Comparison of ENCODE assay signal across 13 cellular contexts in genomic region chr1:155801149-155801548, GRCh38. TPM values are rescaled to one million over a fixed set of nuclear protein-coding genes. Genes with fewer than 3 reads are reported as not detected.
A peak's percentile ranks its signal among the peaks of the same experiment; 100 is the strongest.
DNase-seq lines count a peak whose midpoint lies in the region; ATAC-seq, FAIRE-seq and TF ChIP-seq lines count a peak whose summit lies in the region.
"Had no signal": no experiment of that assay in that cellular context is flagged by ENCODE, and none has a peak within 500 bp of the region (broad histone marks: within the 10 kb centered on the region; RNA-seq: fewer than 3 reads in every experiment).

No MANE protein-coding gene starts in this region.

- no peaks in the 10 kb centered on the region for H3K9me1 ChIP-seq in K562 (ENCODE audit: control insufficient read depth, insufficient read depth, low read length)

- H3K4me2 ChIP-seq in PC-3 (ENCODE audit: low read length) (no peak overlapping the region), K562 (ENCODE audit: insufficient read depth, low read length) (no peak overlapping the region), osteoblast (ENCODE audit: insufficient read depth, low read length) (no peak overlapping the region)

- peak overlapping the region in 1 of 9 donors; percentile 38 for H3K27ac Mint-ChIP-seq in naive thymus-derived CD4-positive, alpha-beta T cell
- H3K27ac Mint-ChIP-seq: type B pancreatic cell had no signal

- TF ChIP-seq CTCF in PC-3 (conservative IDR thresholded peaks at IDR 0.05; ENCODE audit: low read depth, low read length) = no peak
- TF ChIP-seq CTCF in K562 (IDR thresholded peaks at IDR 0.05 in 2 of 3, conservative IDR thresholded peaks at IDR 0.05 in 1 of 3; ENCODE audit: insufficient read depth in 2 of 3, low read depth in 1 of 3, low read length in 3 of 3) = no peak
- no peak for TF ChIP-seq CTCF in osteoblast (IDR thresholded peaks at IDR 0.05; ENCODE audit: extremely low read depth, low read depth, low read length)

- no peak for FAIRE-seq in K562 (lab: Jason Lieb, UNC)
- FAIRE-seq: small intestine had no signal

- H3K9me3 ChIP-seq in PC-3 (ENCODE audit: low read length) (no peaks in the 10 kb centered on the region), K562 (replicated peaks; ENCODE audit: control insufficient read depth, insufficient read depth, low read depth, low read length) (no peaks in the 10 kb centered on the region), osteoblast (ENCODE audit: low read depth, low read length) (no peaks in the 10 kb centered on the region)
- no peaks in the 10 kb centered on the region for H3K9me3 ChIP-seq in naive thymus-derived CD4-positive, alpha-beta T cell (ENCODE audit: control insufficient read depth in 2 of 3, low read length in 3 of 3)
- H3K9me3 ChIP-seq: heart right ventricle had no signal

- intact Hi-C loops in PC-3 (cut with micrococcal nuclease) (no loop called here), K562 (cut with micrococcal nuclease) (no loop called here)
- intact Hi-C loops in naive thymus-derived CD4-positive, alpha-beta T cell (cut with micrococcal nuclease) = no loop called here

- 0 out of 2 replicates have a peak overlapping the region, but pooled peaks have one; percentile 18 for H3K9ac ChIP-seq in PC-3 (ENCODE audit: low read length)
- no peak overlapping the region for H3K9ac ChIP-seq in K562 (ENCODE audit: insufficient read depth in 1 of 2, low read depth in 2 of 2, low read length in 2 of 2)

- H3K9me3 Mint-ChIP-seq in naive thymus-derived CD4-positive, alpha-beta T cell = no peaks in the 10 kb centered on the region
- H3K9me3 Mint-ChIP-seq: type B pancreatic cell had no signal

- H3K36me3 Mint-ChIP-seq in naive thymus-derived CD4-positive, alpha-beta T cell = peaks cover 12 to 44% (median 26%) of the 10 kb centered on the region in 5 donors

- TF ChIP-seq POLR2A in K562 (conservative IDR thresholded peaks at IDR 0.05) = no peak

- no peaks in the 10 kb centered on the region for H3K79me2 ChIP-seq in PC-3 (ENCODE audit: low read length)
- no peaks in the 10 kb centered on the region for H3K79me2 ChIP-seq in K562 (ENCODE audit: control insufficient read depth, insufficient read depth, low read length)
- H3K79me2 ChIP-seq in osteoblast (ENCODE audit: insufficient read depth, low read length) = peaks cover 2% of the 10 kb centered on the region

- H3K9me2 ChIP-seq in PC-3 (replicated peaks; ENCODE audit: low read length) = no peaks in the 10 kb centered on the region

- peak; percentile 36 for DNase-seq in NOMO-1 treated with DMSO at 0.1 percent for 48 hours (lab: John Stamatoyannopoulos, UW; ENCODE audit: unreplicated experiment)
- DNase-seq in NOMO-1 treated with dmso at 0.1 percent for 144 hours (lab: John Stamatoyannopoulos, UW; ENCODE audit: unreplicated experiment) = no peak
- DNase-seq in PC-3 = peak; percentile 53
- DNase-seq in K562 (ENCODE audit: extremely low read depth in 1 of 4, low spot score in 3 of 4) = no peak
- DNase-seq in osteoblast (ENCODE audit: insufficient read length, low spot score, missing footprints) = peak; percentile 38
- no peak for DNase-seq in stimulated activated CD4-positive, alpha-beta T cell treated with anti-CD3 and anti-CD28 coated beads, Interleukin-2, amount 100 ng/mL, for 24 hours
- DNase-seq in naive thymus-derived CD4-positive, alpha-beta T cell = no peak
- no peak for DNase-seq in NCI-H128 (lab: John Stamatoyannopoulos, UW; ENCODE audit: unreplicated experiment)
- DNase-seq: 8988T; activated CD4-positive, alpha-beta T cell treated with anti-CD3 and anti-CD28 coated beads, Interleukin-2, amount 50 U/mL, for 48 hours; heart right ventricle; small intestine had no signal

- peaks cover 0 to 3% (median 0%) of the 10 kb centered on the region in 7 donors for H3K4me1 Mint-ChIP-seq in naive thymus-derived CD4-positive, alpha-beta T cell

- H4K20me1 ChIP-seq in PC-3 (ENCODE audit: low read length) (no peaks in the 10 kb centered on the region), K562 (replicated peaks; ENCODE audit: control insufficient read depth, insufficient read depth, low read length) (no peaks in the 10 kb centered on the region), osteoblast (ENCODE audit: insufficient read depth, low read length) (no peaks in the 10 kb centered on the region)

- no peaks in the 10 kb centered on the region for H3F3A ChIP-seq in PC-3 (ENCODE audit: low read length, unreplicated experiment)

- no peaks in the 10 kb centered on the region for H3K27me3 ChIP-seq in PC-3 (ENCODE audit: low read length)
- H3K27me3 ChIP-seq in K562 (ENCODE audit: control insufficient read depth in 2 of 2, insufficient read depth in 2 of 2, low read length in 2 of 2) = no peaks in the 10 kb centered on the region
- H3K27me3 ChIP-seq in osteoblast (ENCODE audit: insufficient read depth, low read length) = no peaks in the 10 kb centered on the region
- H3K27me3 ChIP-seq in naive thymus-derived CD4-positive, alpha-beta T cell (ENCODE audit: control insufficient read depth in 2 of 2, insufficient read depth in 2 of 2, low read length in 2 of 2) = no peaks in the 10 kb centered on the region
- H3K27me3 ChIP-seq: heart right ventricle had no signal

- ATAC-seq in PC-3 = peak; percentile 95
- no peak for ATAC-seq in K562
- no peak for ATAC-seq in naive thymus-derived CD4-positive, alpha-beta T cell
- ATAC-seq: heart right ventricle had no signal

- no peak for TF ChIP-seq EP300 in K562 (IDR thresholded peaks at IDR 0.05; ENCODE audit: low read length)

- H3K4me3 ChIP-seq in PC-3 (ENCODE audit: low read length) (no peak overlapping the region), K562 (no peak overlapping the region), osteoblast (ENCODE audit: insufficient read depth, low read length) (no peak overlapping the region)
- H3K4me3 ChIP-seq in naive thymus-derived CD4-positive, alpha-beta T cell (ENCODE audit: low read length) = no peak overlapping the region
- H3K4me3 ChIP-seq: heart right ventricle had no signal

- CTCF ChIA-PET in PC-3 (lab: Charles Lee) (interaction anchor here (0.6 kb wide), 1 partner anchor 28 kb away, joined by 3 read pairs; no protein-coding TSS in a partner anchor), K562 (lab: Yijun Ruan, JAX; ENCODE audit: low intra/inter-chr PET ratio) (no interaction called here)
- CTCF ChIA-PET in naive thymus-derived CD4-positive, alpha-beta T cell (lab: Charles Lee) = no interaction called here

- H3K27ac ChIP-seq in PC-3 (ENCODE audit: low read length) = peak overlapping the region; percentile 51
- no peak overlapping the region for H3K27ac ChIP-seq in K562 (ENCODE audit: extremely low read depth, low read depth, low read length)
- H3K27ac ChIP-seq in osteoblast (ENCODE audit: low read depth, low read length) = peak overlapping the region; percentile 13
- no peak overlapping the region for H3K27ac ChIP-seq in naive thymus-derived CD4-positive, alpha-beta T cell (ENCODE audit: low read depth, low read length)

- in situ Hi-C loops in K562 (cut with MboI) = no loop called here

- TF ChIP-seq RAD21 in K562 (CRISPR knock-in tag; conservative IDR thresholded peaks at IDR 0.05 in 1 of 2, IDR thresholded peaks at IDR 0.05 in 1 of 2) = no peak

- POLR2A ChIA-PET in PC-3 (lab: Charles Lee; ENCODE audit: unreplicated experiment) = no interaction called here
- POLR2A ChIA-PET in K562 (lab: Yijun Ruan, JAX) = no interaction called here
- POLR2A ChIA-PET in naive thymus-derived CD4-positive, alpha-beta T cell (lab: Charles Lee) = interaction anchor here (0.6 kb wide), 1 partner anchor 127 kb away, joined by 4 read pairs; no protein-coding TSS in a partner anchor

- no peaks in the 10 kb centered on the region for H3K27me3 Mint-ChIP-seq in naive thymus-derived CD4-positive, alpha-beta T cell
- H3K27me3 Mint-ChIP-seq: type B pancreatic cell had no signal

- H2AFZ ChIP-seq in PC-3 (ENCODE audit: low read length) (no peak overlapping the region), K562 (ENCODE audit: low read depth, low read length) (no peak overlapping the region), osteoblast (ENCODE audit: low read length) (no peak overlapping the region)

- BruUV-seq in PC-3 (replicated peaks; lab: Mats Ljungman, UMichigan) = no TSS peak
- no TSS peak for BruUV-seq in K562 (replicated peaks; lab: Mats Ljungman, UMichigan)

- peaks cover 6% of the 10 kb centered on the region for H3K4me1 ChIP-seq in PC-3 (ENCODE audit: insufficient read depth, low read length)
- H3K4me1 ChIP-seq in K562 (replicated peaks in 1 of 2; ENCODE audit: control insufficient read depth in 2 of 2, insufficient read depth in 2 of 2, low read length in 2 of 2) = no peaks in the 10 kb centered on the region
- peaks cover 17% of the 10 kb centered on the region for H3K4me1 ChIP-seq in osteoblast (ENCODE audit: insufficient read depth, low read length)
- no peaks in the 10 kb centered on the region for H3K4me1 ChIP-seq in naive thymus-derived CD4-positive, alpha-beta T cell (ENCODE audit: control insufficient read depth in 2 of 2, insufficient read depth in 2 of 2, low read length in 2 of 2)

- H3K4me3 Mint-ChIP-seq in naive thymus-derived CD4-positive, alpha-beta T cell = no peak overlapping the region
- H3K4me3 Mint-ChIP-seq: type B pancreatic cell had no signal

- peaks cover 43% of the 10 kb centered on the region for H3K36me3 ChIP-seq in PC-3 (ENCODE audit: low read depth, low read length)
- peaks cover 67% of the 10 kb centered on the region for H3K36me3 ChIP-seq in K562 (ENCODE audit: control insufficient read depth, insufficient read depth, low read length)
- peaks cover 35% of the 10 kb centered on the region for H3K36me3 ChIP-seq in osteoblast (ENCODE audit: insufficient read depth, low read length)
- H3K36me3 ChIP-seq in naive thymus-derived CD4-positive, alpha-beta T cell (ENCODE audit: control insufficient read depth in 2 of 3, insufficient read depth in 3 of 3, low read length in 3 of 3) = peaks cover 3 to 55% (median 12%) of the 10 kb centered on the region in 3 experiments

RNA-seq across cellular contexts. Expression of gene GON4L, which starts 55.9 kb away (rescaled TPM):
- total RNA-seq in PC-3 (2014; rRNA removed) = 31.2 and 43.9 TPM in 2 replicates
- total RNA-seq in K562 (2011; cell fraction: chromatin; rRNA removed; ENCODE audit: low replicate concordance) = 217 and 320 TPM in 2 replicates
- total RNA-seq in K562 (2011; cell fraction: nucleolus; rRNA removed) = 111 and 118 TPM in 2 replicates
- 136 and 172 TPM in 2 replicates for total RNA-seq in K562 (2011; cell fraction: nucleoplasm; rRNA removed)
- 29.0 and 30.0 TPM in 2 replicates for total RNA-seq in K562 (2014; rRNA removed)
- 35.5 and 40.1 TPM in 2 replicates for total RNA-seq in K562 (2014; rRNA removed; fragmentation: Illumina TruSeq; extraction: Trizol)
- 33.6 and 34.3 TPM in 2 replicates for total RNA-seq in K562 (2015; rRNA removed; fragmentation: Illumina TruSeq; extraction: Trizol)
- 42.6 and 47.4 TPM in 2 replicates for total RNA-seq in K562 (2021)
- 32.4 and 40.4 TPM in 2 replicates for polyA plus RNA-seq in K562 (2011; rRNA removed)
- polyA plus RNA-seq in K562 (2011; cell fraction: cytosol; rRNA removed) = 21.5 and 30.7 TPM in 2 replicates
- 98.2 and 114 TPM in 2 replicates for polyA plus RNA-seq in K562 (2011; cell fraction: nucleus; rRNA removed)
- polyA plus RNA-seq in K562 (2012) = 27.5 and 34.2 TPM in 2 replicates
- polyA plus RNA-seq in K562 (2014; fragmentation: Illumina TruSeq; extraction: Trizol) = 35.1 and 37.4 TPM in 2 replicates
- polyA plus RNA-seq in K562 (2014; fragmentation: Nextera tagmentation; extraction: Ambion mirVana) = 10 to 100 TPM; 20.2 to 38.9 TPM
- polyA plus RNA-seq in K562 (2014; rRNA removed) = 32.1 and 33.0 TPM in 2 replicates
- 69.6 and 96.4 TPM in 2 replicates for polyA minus RNA-seq in K562 (2011; rRNA and poly(A)+ RNA removed)
- polyA minus RNA-seq in K562 (2011; cell fraction: cytosol; rRNA and poly(A)+ RNA removed) = 19.7 and 23.2 TPM in 2 replicates
- 38.9 and 68.0 TPM in 2 replicates for polyA minus RNA-seq in K562 (2011; cell fraction: nucleus; rRNA and poly(A)+ RNA removed)
- total RNA-seq in osteoblast = 39.4 and 44.2 TPM in 2 replicates
- 100 to 1,000 TPM in 4 of 5 experiments, 10 to 100 TPM in 1; 87.2 to 138 (median 106) TPM for total RNA-seq in naive thymus-derived CD4-positive, alpha-beta T cell
- 10 to 100 TPM; 25.4 to 40.5 TPM for polyA plus RNA-seq in naive thymus-derived CD4-positive, alpha-beta T cell

RNA-seq across cellular contexts. Expression of gene SYT11, which starts 58.2 kb away (rescaled TPM):
- total RNA-seq in PC-3 (2014; rRNA removed) (0.29 and 0.44 TPM in 2 replicates), K562 (2014; rRNA removed) (0.05 and 0.12 TPM in 2 replicates), K562 (2014; rRNA removed; fragmentation: Illumina TruSeq; extraction: Trizol) (0.07 and 0.13 TPM in 2 replicates), K562 (2015; rRNA removed; fragmentation: Illumina TruSeq; extraction: Trizol) (0.11 TPM in 2 replicates), K562 (2021) (0.18 and 0.20 TPM in 2 replicates), osteoblast (33.3 and 34.5 TPM in 2 replicates)
- total RNA-seq in K562 (2011; cell fraction: chromatin; rRNA removed; ENCODE audit: low replicate concordance) = 0.25 and 0.39 TPM in 2 replicates
- 0.39 and 0.67 TPM in 2 replicates for total RNA-seq in K562 (2011; cell fraction: nucleolus; rRNA removed)
- 0.81 and 0.84 TPM in 2 replicates for total RNA-seq in K562 (2011; cell fraction: nucleoplasm; rRNA removed)
- polyA plus RNA-seq in K562 (2011; rRNA removed) (0.17 and 0.26 TPM in 2 replicates), K562 (2014; fragmentation: Illumina TruSeq; extraction: Trizol) (0.13 and 0.19 TPM in 2 replicates), K562 (2014; fragmentation: Nextera tagmentation; extraction: Ambion mirVana) (under 1 TPM; 0.08 to 0.11 TPM), K562 (2014; rRNA removed) (0.05 and 0.11 TPM in 2 replicates)
- 0.16 and 0.24 TPM in 2 replicates for polyA plus RNA-seq in K562 (2011; cell fraction: cytosol; rRNA removed)
- 0.09 and 0.13 TPM in 2 replicates for polyA plus RNA-seq in K562 (2011; cell fraction: nucleus; rRNA removed)
- 0.07 and 0.17 TPM in 2 replicates for polyA plus RNA-seq in K562 (2012)
- 0.25 and 0.36 TPM in 2 replicates for polyA minus RNA-seq in K562 (2011; rRNA and poly(A)+ RNA removed)
- not detected in 2 replicates for polyA minus RNA-seq in K562 (2011; cell fraction: cytosol; rRNA and poly(A)+ RNA removed)
- polyA minus RNA-seq in K562 (2011; cell fraction: nucleus; rRNA and poly(A)+ RNA removed) = 0.11 TPM in 1 of 2 replicates, not detected in the other
- total RNA-seq in naive thymus-derived CD4-positive, alpha-beta T cell = 10 to 100 TPM in 2 of 5 experiments, 1 to 10 TPM in 3; 1.4 to 22.9 (median 2.7) TPM
- under 1 TPM; 0.39 to 0.48 TPM for polyA plus RNA-seq in naive thymus-derived CD4-positive, alpha-beta T cell

Comparison
In these comparisons a context has a peak if more than half of its experiments do, and no peak if none do; other contexts are left out.
1. DNase-seq: peak in NOMO-1 treated with DMSO at 0.1 percent for 48 hours (single experiment), PC-3 (single experiment) and osteoblast (single experiment); none in NOMO-1 treated with dmso at 0.1 percent for 144 hours (single experiment), K562 (0 of 4), stimulated activated CD4-positive, alpha-beta T cell treated with anti-CD3 and anti-CD28 coated beads, Interleukin-2, amount 100 ng/mL, for 24 hours (0 of 2), naive thymus-derived CD4-positive, alpha-beta T cell (0 of 9) and NCI-H128 (single experiment).
2. H3K27ac ChIP-seq: peak in PC-3 (single experiment) and osteoblast (single experiment); none in K562 (single experiment) and naive thymus-derived CD4-positive, alpha-beta T cell (single experiment).